Comparison of ENCODE assay signal across 1 cellular context in genomic region chr17:62965649-62966425, GRCh38.
A peak's percentile ranks its signal among the peaks of the same experiment; 100 is the strongest.
TF ChIP-seq lines count a peak whose summit lies in the region.

TANC2 (plus strand) TSS chr17:62966235; CDS start chr17:63009560, 43,325 bp downstream.

TF ChIP-seq in K562, 482 proteins besides CTCF, POLR2A, EP300 and RAD21 (continued from another document and continues in another):
- TF ChIP-seq, protein P1, sequence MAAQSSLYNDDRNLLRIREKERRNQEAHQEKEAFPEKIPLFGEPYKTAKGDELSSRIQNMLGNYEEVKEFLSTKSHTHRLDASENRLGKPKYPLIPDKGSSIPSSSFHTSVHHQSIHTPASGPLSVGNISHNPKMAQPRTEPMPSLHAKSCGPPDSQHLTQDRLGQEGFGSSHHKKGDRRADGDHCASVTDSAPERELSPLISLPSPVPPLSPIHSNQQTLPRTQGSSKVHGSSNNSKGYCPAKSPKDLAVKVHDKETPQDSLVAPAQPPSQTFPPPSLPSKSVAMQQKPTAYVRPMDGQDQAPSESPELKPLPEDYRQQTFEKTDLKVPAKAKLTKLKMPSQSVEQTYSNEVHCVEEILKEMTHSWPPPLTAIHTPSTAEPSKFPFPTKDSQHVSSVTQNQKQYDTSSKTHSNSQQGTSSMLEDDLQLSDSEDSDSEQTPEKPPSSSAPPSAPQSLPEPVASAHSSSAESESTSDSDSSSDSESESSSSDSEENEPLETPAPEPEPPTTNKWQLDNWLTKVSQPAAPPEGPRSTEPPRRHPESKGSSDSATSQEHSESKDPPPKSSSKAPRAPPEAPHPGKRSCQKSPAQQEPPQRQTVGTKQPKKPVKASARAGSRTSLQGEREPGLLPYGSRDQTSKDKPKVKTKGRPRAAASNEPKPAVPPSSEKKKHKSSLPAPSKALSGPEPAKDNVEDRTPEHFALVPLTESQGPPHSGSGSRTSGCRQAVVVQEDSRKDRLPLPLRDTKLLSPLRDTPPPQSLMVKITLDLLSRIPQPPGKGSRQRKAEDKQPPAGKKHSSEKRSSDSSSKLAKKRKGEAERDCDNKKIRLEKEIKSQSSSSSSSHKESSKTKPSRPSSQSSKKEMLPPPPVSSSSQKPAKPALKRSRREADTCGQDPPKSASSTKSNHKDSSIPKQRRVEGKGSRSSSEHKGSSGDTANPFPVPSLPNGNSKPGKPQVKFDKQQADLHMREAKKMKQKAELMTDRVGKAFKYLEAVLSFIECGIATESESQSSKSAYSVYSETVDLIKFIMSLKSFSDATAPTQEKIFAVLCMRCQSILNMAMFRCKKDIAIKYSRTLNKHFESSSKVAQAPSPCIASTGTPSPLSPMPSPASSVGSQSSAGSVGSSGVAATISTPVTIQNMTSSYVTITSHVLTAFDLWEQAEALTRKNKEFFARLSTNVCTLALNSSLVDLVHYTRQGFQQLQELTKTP (IDR thresholded peaks at IDR 0.05; ENCODE audit: low read depth in 1 of 2, partially characterized antibody in 2 of 2): no peak
- TF ChIP-seq ARID1B (IDR thresholded peaks at IDR 0.05) (peak; percentile 45; the same call in 1 of the 2 replicates), ZBTB2 (IDR thresholded peaks at IDR 0.05) (0 out of 2 replicates have a peak, but pooled peaks have one; percentile 52), TCF7 (IDR thresholded peaks at IDR 0.05; ENCODE audit: borderline replicate concordance) (no peak), SMAD3 (CRISPR knock-in tag; conservative IDR thresholded peaks at IDR 0.05) (0 out of 2 replicates have a peak, but pooled peaks have one; percentile 18), ATF4 (CRISPR knock-in tag; IDR thresholded peaks at IDR 0.05) (peak; percentile 54; the same call in 1 of the 2 replicates), ZBTB26 (CRISPR knock-in tag; IDR thresholded peaks at IDR 0.05) (no peak), C11orf30 (IDR thresholded peaks at IDR 0.05; ENCODE audit: low read depth) (no peak), TEAD2 (tag; IDR thresholded peaks at IDR 0.05) (no peak), CREM (IDR thresholded peaks at IDR 0.05; ENCODE audit: low read depth) (peak; percentile 44), TFAP4 (CRISPR knock-in tag; IDR thresholded peaks at IDR 0.05; ENCODE audit: borderline replicate concordance) (peak; percentile 23; the same call in 1 of the 2 replicates), MYC (IDR thresholded peaks at IDR 0.05; ENCODE audit: low read depth, low read length) (peak; percentile 78), MYC (CRISPR knock-in tag; IDR thresholded peaks at IDR 0.05; ENCODE audit: borderline replicate concordance, low read depth) (no peak), KDM5B (IDR thresholded peaks at IDR 0.05; ENCODE audit: insufficient replicate concordance, low read depth, low read length) (no peak), HNRNPH1 (optimal IDR thresholded peaks at IDR 0.05; ENCODE audit: low read depth, low read length) (no peak), MAX (CRISPR knock-in tag; IDR thresholded peaks at IDR 0.05) (peak; percentile 74), PHF8 (IDR thresholded peaks at IDR 0.05; ENCODE audit: borderline replicate concordance, low read length) (peak; percentile 53; the same call in 1 of the 2 replicates), RBFOX2 (IDR thresholded peaks at IDR 0.05; ENCODE audit: low read depth, low read length) (peak; percentile 59)
- TF ChIP-seq, protein P2, sequence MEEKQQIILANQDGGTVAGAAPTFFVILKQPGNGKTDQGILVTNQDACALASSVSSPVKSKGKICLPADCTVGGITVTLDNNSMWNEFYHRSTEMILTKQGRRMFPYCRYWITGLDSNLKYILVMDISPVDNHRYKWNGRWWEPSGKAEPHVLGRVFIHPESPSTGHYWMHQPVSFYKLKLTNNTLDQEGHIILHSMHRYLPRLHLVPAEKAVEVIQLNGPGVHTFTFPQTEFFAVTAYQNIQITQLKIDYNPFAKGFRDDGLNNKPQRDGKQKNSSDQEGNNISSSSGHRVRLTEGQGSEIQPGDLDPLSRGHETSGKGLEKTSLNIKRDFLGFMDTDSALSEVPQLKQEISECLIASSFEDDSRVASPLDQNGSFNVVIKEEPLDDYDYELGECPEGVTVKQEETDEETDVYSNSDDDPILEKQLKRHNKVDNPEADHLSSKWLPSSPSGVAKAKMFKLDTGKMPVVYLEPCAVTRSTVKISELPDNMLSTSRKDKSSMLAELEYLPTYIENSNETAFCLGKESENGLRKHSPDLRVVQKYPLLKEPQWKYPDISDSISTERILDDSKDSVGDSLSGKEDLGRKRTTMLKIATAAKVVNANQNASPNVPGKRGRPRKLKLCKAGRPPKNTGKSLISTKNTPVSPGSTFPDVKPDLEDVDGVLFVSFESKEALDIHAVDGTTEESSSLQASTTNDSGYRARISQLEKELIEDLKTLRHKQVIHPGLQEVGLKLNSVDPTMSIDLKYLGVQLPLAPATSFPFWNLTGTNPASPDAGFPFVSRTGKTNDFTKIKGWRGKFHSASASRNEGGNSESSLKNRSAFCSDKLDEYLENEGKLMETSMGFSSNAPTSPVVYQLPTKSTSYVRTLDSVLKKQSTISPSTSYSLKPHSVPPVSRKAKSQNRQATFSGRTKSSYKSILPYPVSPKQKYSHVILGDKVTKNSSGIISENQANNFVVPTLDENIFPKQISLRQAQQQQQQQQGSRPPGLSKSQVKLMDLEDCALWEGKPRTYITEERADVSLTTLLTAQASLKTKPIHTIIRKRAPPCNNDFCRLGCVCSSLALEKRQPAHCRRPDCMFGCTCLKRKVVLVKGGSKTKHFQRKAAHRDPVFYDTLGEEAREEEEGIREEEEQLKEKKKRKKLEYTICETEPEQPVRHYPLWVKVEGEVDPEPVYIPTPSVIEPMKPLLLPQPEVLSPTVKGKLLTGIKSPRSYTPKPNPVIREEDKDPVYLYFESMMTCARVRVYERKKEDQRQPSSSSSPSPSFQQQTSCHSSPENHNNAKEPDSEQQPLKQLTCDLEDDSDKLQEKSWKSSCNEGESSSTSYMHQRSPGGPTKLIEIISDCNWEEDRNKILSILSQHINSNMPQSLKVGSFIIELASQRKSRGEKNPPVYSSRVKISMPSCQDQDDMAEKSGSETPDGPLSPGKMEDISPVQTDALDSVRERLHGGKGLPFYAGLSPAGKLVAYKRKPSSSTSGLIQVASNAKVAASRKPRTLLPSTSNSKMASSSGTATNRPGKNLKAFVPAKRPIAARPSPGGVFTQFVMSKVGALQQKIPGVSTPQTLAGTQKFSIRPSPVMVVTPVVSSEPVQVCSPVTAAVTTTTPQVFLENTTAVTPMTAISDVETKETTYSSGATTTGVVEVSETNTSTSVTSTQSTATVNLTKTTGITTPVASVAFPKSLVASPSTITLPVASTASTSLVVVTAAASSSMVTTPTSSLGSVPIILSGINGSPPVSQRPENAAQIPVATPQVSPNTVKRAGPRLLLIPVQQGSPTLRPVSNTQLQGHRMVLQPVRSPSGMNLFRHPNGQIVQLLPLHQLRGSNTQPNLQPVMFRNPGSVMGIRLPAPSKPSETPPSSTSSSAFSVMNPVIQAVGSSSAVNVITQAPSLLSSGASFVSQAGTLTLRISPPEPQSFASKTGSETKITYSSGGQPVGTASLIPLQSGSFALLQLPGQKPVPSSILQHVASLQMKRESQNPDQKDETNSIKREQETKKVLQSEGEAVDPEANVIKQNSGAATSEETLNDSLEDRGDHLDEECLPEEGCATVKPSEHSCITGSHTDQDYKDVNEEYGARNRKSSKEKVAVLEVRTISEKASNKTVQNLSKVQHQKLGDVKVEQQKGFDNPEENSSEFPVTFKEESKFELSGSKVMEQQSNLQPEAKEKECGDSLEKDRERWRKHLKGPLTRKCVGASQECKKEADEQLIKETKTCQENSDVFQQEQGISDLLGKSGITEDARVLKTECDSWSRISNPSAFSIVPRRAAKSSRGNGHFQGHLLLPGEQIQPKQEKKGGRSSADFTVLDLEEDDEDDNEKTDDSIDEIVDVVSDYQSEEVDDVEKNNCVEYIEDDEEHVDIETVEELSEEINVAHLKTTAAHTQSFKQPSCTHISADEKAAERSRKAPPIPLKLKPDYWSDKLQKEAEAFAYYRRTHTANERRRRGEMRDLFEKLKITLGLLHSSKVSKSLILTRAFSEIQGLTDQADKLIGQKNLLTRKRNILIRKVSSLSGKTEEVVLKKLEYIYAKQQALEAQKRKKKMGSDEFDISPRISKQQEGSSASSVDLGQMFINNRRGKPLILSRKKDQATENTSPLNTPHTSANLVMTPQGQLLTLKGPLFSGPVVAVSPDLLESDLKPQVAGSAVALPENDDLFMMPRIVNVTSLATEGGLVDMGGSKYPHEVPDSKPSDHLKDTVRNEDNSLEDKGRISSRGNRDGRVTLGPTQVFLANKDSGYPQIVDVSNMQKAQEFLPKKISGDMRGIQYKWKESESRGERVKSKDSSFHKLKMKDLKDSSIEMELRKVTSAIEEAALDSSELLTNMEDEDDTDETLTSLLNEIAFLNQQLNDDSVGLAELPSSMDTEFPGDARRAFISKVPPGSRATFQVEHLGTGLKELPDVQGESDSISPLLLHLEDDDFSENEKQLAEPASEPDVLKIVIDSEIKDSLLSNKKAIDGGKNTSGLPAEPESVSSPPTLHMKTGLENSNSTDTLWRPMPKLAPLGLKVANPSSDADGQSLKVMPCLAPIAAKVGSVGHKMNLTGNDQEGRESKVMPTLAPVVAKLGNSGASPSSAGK (IDR thresholded peaks at IDR 0.05): peak; percentile 95
- TF ChIP-seq, protein P3, sequence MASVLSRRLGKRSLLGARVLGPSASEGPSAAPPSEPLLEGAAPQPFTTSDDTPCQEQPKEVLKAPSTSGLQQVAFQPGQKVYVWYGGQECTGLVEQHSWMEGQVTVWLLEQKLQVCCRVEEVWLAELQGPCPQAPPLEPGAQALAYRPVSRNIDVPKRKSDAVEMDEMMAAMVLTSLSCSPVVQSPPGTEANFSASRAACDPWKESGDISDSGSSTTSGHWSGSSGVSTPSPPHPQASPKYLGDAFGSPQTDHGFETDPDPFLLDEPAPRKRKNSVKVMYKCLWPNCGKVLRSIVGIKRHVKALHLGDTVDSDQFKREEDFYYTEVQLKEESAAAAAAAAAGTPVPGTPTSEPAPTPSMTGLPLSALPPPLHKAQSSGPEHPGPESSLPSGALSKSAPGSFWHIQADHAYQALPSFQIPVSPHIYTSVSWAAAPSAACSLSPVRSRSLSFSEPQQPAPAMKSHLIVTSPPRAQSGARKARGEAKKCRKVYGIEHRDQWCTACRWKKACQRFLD (CRISPR knock-in tag; IDR thresholded peaks at IDR 0.05): peak; percentile 91
- TF ChIP-seq, protein P4, sequence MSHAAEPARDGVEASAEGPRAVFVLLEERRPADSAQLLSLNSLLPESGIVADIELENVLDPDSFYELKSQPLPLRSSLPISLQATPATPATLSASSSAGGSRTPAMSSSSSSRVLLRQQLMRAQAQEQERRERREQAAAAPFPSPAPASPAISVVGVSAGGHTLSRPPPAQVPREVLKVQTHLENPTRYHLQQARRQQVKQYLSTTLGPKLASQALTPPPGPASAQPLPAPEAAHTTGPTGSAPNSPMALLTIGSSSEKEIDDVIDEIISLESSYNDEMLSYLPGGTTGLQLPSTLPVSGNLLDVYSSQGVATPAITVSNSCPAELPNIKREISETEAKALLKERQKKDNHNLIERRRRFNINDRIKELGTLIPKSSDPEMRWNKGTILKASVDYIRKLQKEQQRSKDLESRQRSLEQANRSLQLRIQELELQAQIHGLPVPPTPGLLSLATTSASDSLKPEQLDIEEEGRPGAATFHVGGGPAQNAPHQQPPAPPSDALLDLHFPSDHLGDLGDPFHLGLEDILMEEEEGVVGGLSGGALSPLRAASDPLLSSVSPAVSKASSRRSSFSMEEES (CRISPR knock-in tag; IDR thresholded peaks at IDR 0.05): peak; percentile 67
- TF ChIP-seq, protein P5, sequence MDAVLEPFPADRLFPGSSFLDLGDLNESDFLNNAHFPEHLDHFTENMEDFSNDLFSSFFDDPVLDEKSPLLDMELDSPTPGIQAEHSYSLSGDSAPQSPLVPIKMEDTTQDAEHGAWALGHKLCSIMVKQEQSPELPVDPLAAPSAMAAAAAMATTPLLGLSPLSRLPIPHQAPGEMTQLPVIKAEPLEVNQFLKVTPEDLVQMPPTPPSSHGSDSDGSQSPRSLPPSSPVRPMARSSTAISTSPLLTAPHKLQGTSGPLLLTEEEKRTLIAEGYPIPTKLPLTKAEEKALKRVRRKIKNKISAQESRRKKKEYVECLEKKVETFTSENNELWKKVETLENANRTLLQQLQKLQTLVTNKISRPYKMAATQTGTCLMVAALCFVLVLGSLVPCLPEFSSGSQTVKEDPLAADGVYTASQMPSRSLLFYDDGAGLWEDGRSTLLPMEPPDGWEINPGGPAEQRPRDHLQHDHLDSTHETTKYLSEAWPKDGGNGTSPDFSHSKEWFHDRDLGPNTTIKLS (IDR thresholded peaks at IDR 0.05; ENCODE audit: borderline replicate concordance, low read depth): peak; percentile 34; the same call in 1 of the 2 replicates
